14 cellular contexts compared by ENCODE assay signal in the genomic region with DNA sequence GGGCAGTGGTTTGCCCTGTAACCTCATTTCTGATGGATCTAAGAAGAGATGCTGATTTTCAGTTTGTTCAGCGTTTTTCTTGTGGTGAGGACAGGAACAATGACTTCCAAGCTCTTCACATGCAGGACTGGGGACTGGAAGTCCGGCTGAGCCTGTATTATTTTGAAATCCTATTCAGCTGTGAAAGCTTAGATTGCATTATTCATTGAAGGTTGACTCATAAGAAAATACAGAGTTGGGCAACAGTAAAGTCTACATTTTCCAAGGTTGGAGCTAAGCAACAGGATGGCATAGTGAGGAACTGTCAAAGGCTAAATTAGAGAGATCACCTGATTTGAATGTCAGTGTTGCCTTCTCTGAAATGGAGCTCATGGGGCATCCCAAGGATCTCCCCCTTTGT.
DNase-seq lines count a peak whose midpoint lies in the region; ATAC-seq lines count a peak whose summit lies in the region.
"Had no signal": no experiment of that assay in that cellular context is flagged by ENCODE, and none has a peak within 500 bp of the region (broad histone marks: within the 10 kb centered on the region; RNA-seq: fewer than 3 reads in every experiment).

No MANE protein-coding gene starts in this region.

- ATAC-seq in HG02938 (IDR thresholded peaks at IDR 0.05; ENCODE audit: unreplicated experiment) (no peak), HG02763 (IDR thresholded peaks at IDR 0.05; ENCODE audit: unreplicated experiment) (no peak)
- ATAC-seq: stimulated activated effector memory CD8-positive, alpha-beta T cell treated with anti-CD3 and anti-CD28 coated beads, Interleukin-12 subunit alpha, Interleukin-12 subunit beta, amount 100 ng/mL, for 72 hours had no signal

- H3K4me3 ChIP-seq in H7 (ENCODE audit: insufficient read depth, low read depth, low read length), result no peak overlapping the region
- H3K4me3 ChIP-seq: cardiac muscle cell, hepatocyte had no signal

- H3K27me3 ChIP-seq in H7 (ENCODE audit: control insufficient read depth, insufficient read depth, low read length), result no peaks in the 10 kb centered on the region
- H3K27me3 ChIP-seq: cardiac muscle cell, hepatocyte had no signal

- DNase-seq in SIG-M5 treated with dmso at 0.1 percent for 504 hours (lab: John Stamatoyannopoulos, UW; ENCODE audit: unreplicated experiment) (peak; percentile 54), SIG-M5 (lab: John Stamatoyannopoulos, UW) (no peak), amniotic epithelial cell (ENCODE audit: low read depth) (peak; percentile 94), hepatic stellate cell (ENCODE audit: low spot score) (peak; percentile 50), H7 (no peak), epidermal melanocyte (ENCODE audit: insufficient read length, low spot score) (no peak)
- DNase-seq: 8988T, GF-D8, MV-4-11 had no signal

- no peaks in the 10 kb centered on the region for H3K36me3 ChIP-seq in H7 (replicated peaks; ENCODE audit: control insufficient read depth, insufficient read depth, low read length)
- H3K36me3 ChIP-seq: cardiac muscle cell had no signal

Comparison
In these comparisons a context has a peak if more than half of its experiments do, and no peak if none do; other contexts are left out.
1. DNase-seq: peak in SIG-M5 treated with dmso at 0.1 percent for 504 hours (single experiment), amniotic epithelial cell (single experiment) and hepatic stellate cell (single experiment); none in SIG-M5 (single experiment), H7 (single experiment) and epidermal melanocyte (single experiment).